ENCODE assay signal across 4 cellular contexts in the genomic region with DNA sequence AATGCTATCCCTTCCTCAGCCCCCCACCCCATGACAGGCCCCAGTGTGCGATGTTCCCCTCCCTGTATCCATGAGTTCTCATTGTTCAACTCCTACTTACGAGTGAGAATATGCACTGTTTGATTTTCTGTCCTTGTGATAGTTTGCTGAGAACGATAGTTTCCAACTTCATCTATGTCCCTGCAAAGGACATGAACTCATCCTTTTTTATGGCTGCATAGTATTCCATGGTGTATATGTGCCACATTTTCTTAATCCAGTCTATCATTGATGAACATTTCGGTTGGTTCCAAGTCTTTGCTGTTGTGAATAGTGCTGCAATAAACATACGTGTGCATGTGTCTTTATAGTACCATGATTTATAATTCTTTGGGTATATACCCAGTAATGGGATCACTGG. TPM values are rescaled to one million over a fixed set of nuclear protein-coding genes. Genes with fewer than 3 reads are reported as not detected.
"Had no signal": no experiment of that assay in that cellular context is flagged by ENCODE, and none has a peak within 500 bp of the region (broad histone marks: within the 10 kb centered on the region; RNA-seq: fewer than 3 reads in every experiment).

No MANE protein-coding gene starts in this region.

RNA-seq across cellular contexts. Expression of a gene that starts 4.4 kb away (rescaled TPM):
- total RNA-seq: HepG2, HT1080, IMR-90 had no signal
- polyA plus RNA-seq: HepG2, IgD-negative memory B cell, IMR-90 had no signal

RNA-seq across cellular contexts. Expression of a gene that starts 14.4 kb away (rescaled TPM):
- total RNA-seq: HepG2, HT1080, IMR-90 had no signal
- polyA plus RNA-seq: HepG2, IgD-negative memory B cell, IMR-90 had no signal

RNA-seq across cellular contexts. Expression of a gene that starts 49.8 kb away (rescaled TPM):
- total RNA-seq: HepG2, HT1080, IMR-90 had no signal
- polyA plus RNA-seq: IgD-negative memory B cell, IMR-90 had no signal

RNA-seq across cellular contexts. Expression of a gene that starts 59.8 kb away (rescaled TPM):
- total RNA-seq: HepG2, HT1080, IMR-90 had no signal
- polyA plus RNA-seq: HepG2, IgD-negative memory B cell, IMR-90 had no signal
